16 cellular contexts compared by ENCODE assay signal in genomic region chr1:185311589-185312225, GRCh38. TPM values are rescaled to one million over a fixed set of nuclear protein-coding genes. Genes with fewer than 3 reads are reported as not detected.
A peak's percentile ranks its signal among the peaks of the same experiment; 100 is the strongest.
DNase-seq lines count a peak whose midpoint lies in the region; ATAC-seq and TF ChIP-seq lines count a peak whose summit lies in the region.
"Had no signal": no experiment of that assay in that cellular context is flagged by ENCODE, and none has a peak within 500 bp of the region (broad histone marks: within the 10 kb centered on the region; RNA-seq: fewer than 3 reads in every experiment).

No MANE protein-coding gene starts in this region.

- H3K79me2 ChIP-seq in hepatocyte, result peaks cover 95% of the 10 kb centered on the region
- H3K79me2 ChIP-seq in smooth muscle cell (ENCODE audit: low read depth), result peaks cover 99% of the 10 kb centered on the region

- H3K27ac Mint-ChIP-seq in activated naive CD4-positive, alpha-beta T cell treated with anti-CD3 and anti-CD28 coated beads, Interleukin-2, amount 50 U/mL, for 24 hours, result no peak overlapping the region

- no peak overlapping the region for H3K9ac ChIP-seq in SK-N-MC (ENCODE audit: insufficient read length)
- H3K9ac ChIP-seq in smooth muscle cell (ENCODE audit: low read depth), result peak overlapping the region; percentile 97

- DNase-seq in activated naive CD4-positive, alpha-beta T cell treated with Interleukin-2 at 50 U/mL for 16 hours, result no peak
- DNase-seq in SK-N-MC (ENCODE audit: low read depth, low spot score), result no peak
- DNase-seq in hepatocyte (ENCODE audit: low spot score), result no peak
- DNase-seq in smooth muscle cell (lab: John Stamatoyannopoulos, UW; ENCODE audit: unreplicated experiment), result no peak
- DNase-seq in T1000 (lab: John Stamatoyannopoulos, UW), result no peak
- DNase-seq in DMS114 treated with DMSO at 0.1 percent for 48 hours (lab: John Stamatoyannopoulos, UW; ENCODE audit: unreplicated experiment), result no peak
- DNase-seq: activated CD4-positive, alpha-beta T cell treated with anti-CD3 and anti-CD28 coated beads, Interleukin-2, amount 50 U/mL, for 1 hour; adrenal gland; AML-193; dermis blood vessel endothelial cell; islet precursor cell; naive B cell; NCI-H1930; stimulated activated CD8-positive, alpha-beta memory T cell treated with anti-CD3 and anti-CD28 coated beads, Interleukin-4, amount 100 ng/mL, for 48 hours had no signal

- H3K27me3 Mint-ChIP-seq in activated naive CD4-positive, alpha-beta T cell treated with anti-CD3 and anti-CD28 coated beads, Interleukin-2, amount 50 U/mL, for 24 hours, result no peaks in the 10 kb centered on the region
- H3K27me3 Mint-ChIP-seq: naive B cell had no signal

- no peak for TF ChIP-seq CTCF in hepatocyte (IDR thresholded peaks at IDR 0.05; ENCODE audit: poor library complexity)
- no peak for TF ChIP-seq CTCF in smooth muscle cell (IDR thresholded peaks at IDR 0.05; ENCODE audit: borderline replicate concordance, insufficient read depth, poor library complexity, severe bottlenecking)

- H2AFZ ChIP-seq in hepatocyte (no peak overlapping the region), smooth muscle cell (ENCODE audit: low read depth) (no peak overlapping the region)

- H3K27me3 ChIP-seq in hepatocyte (no peaks in the 10 kb centered on the region), smooth muscle cell (ENCODE audit: low read depth) (no peaks in the 10 kb centered on the region)
- H3K27me3 ChIP-seq: adrenal gland had no signal

- H3K9me3 ChIP-seq in SK-N-MC (ENCODE audit: low read depth, low read length), result no peaks in the 10 kb centered on the region
- no peaks in the 10 kb centered on the region for H3K9me3 ChIP-seq in hepatocyte (ENCODE audit: low read depth)
- H3K9me3 ChIP-seq in smooth muscle cell (replicated peaks; ENCODE audit: low read depth), result no peaks in the 10 kb centered on the region
- H3K9me3 ChIP-seq: adrenal gland had no signal

- H3K4me1 Mint-ChIP-seq in activated naive CD4-positive, alpha-beta T cell treated with anti-CD3 and anti-CD28 coated beads, Interleukin-2, amount 50 U/mL, for 24 hours, result peaks cover 58% of the 10 kb centered on the region

- H3K4me1 ChIP-seq in hepatocyte (ENCODE audit: insufficient read depth) (peaks cover 29% of the 10 kb centered on the region), smooth muscle cell (ENCODE audit: low read depth) (peaks cover 36% of the 10 kb centered on the region)

- H3K4me2 ChIP-seq in hepatocyte, result peak overlapping the region; percentile 83
- peak overlapping the region; percentile 96 for H3K4me2 ChIP-seq in smooth muscle cell

- H3K4me3 Mint-ChIP-seq in activated naive CD4-positive, alpha-beta T cell treated with anti-CD3 and anti-CD28 coated beads, Interleukin-2, amount 50 U/mL, for 24 hours, result peak overlapping the region; percentile 43

- no peak overlapping the region for H3K27ac ChIP-seq in SK-N-MC
- H3K27ac ChIP-seq in hepatocyte, result no peak overlapping the region
- peak overlapping the region; percentile 98 for H3K27ac ChIP-seq in smooth muscle cell (ENCODE audit: low read depth)
- H3K27ac ChIP-seq: adrenal gland had no signal

- H3K36me3 Mint-ChIP-seq in activated naive CD4-positive, alpha-beta T cell treated with anti-CD3 and anti-CD28 coated beads, Interleukin-2, amount 50 U/mL, for 24 hours, result peaks cover 14% of the 10 kb centered on the region

- H3K36me3 ChIP-seq in SK-N-MC (ENCODE audit: insufficient read depth, low read length) (peaks cover 79% of the 10 kb centered on the region), hepatocyte (replicated peaks; ENCODE audit: insufficient read depth, low read depth) (no peaks in the 10 kb centered on the region), smooth muscle cell (ENCODE audit: low read depth) (peaks cover 31% of the 10 kb centered on the region)

- H4K20me1 ChIP-seq in hepatocyte (ENCODE audit: insufficient read depth, poor library complexity, severe bottlenecking) (peaks cover 66% of the 10 kb centered on the region), smooth muscle cell (ENCODE audit: low read depth) (peaks cover 95% of the 10 kb centered on the region)

- no peak for ATAC-seq in GM21515 (IDR thresholded peaks at IDR 0.05; ENCODE audit: unreplicated experiment)

- H3F3A ChIP-seq in smooth muscle cell (ENCODE audit: low read depth), result peaks cover 11% of the 10 kb centered on the region

- H3K9me2 ChIP-seq in hepatocyte (replicated peaks; ENCODE audit: insufficient read depth), result no peaks in the 10 kb centered on the region

- H3K4me3 ChIP-seq in SK-N-MC (peak overlapping the region; percentile 92), hepatocyte (no peak overlapping the region), smooth muscle cell (peak overlapping the region; percentile 92)
- H3K4me3 ChIP-seq: adrenal gland had no signal

- no peaks in the 10 kb centered on the region for H3K9me3 Mint-ChIP-seq in activated naive CD4-positive, alpha-beta T cell treated with anti-CD3 and anti-CD28 coated beads, Interleukin-2, amount 50 U/mL, for 24 hours
- H3K9me3 Mint-ChIP-seq: naive B cell had no signal

RNA-seq across cellular contexts. Expression of gene IVNS1ABP, which starts 5.3 kb away (rescaled TPM):
- 99.0 and 116 TPM in 2 replicates for total RNA-seq in hepatocyte
- 74.4 and 78.7 TPM in 2 replicates for polyA plus RNA-seq in hepatocyte
- total RNA-seq in smooth muscle cell, result 315 and 398 TPM in 2 replicates
- polyA plus RNA-seq in smooth muscle cell, result 128 and 260 TPM in 2 replicates
